In genomic region chr17:45986056-45986455, GRCh38 we compare ENCODE assay signal across 33 cellular contexts. TPM values are rescaled to one million over a fixed set of nuclear protein-coding genes. Genes with fewer than 3 reads are reported as not detected.
"Had no signal": no experiment of that assay in that cellular context is flagged by ENCODE, and none has a peak within 500 bp of the region (broad histone marks: within the 10 kb centered on the region; RNA-seq: fewer than 3 reads in every experiment).

No MANE protein-coding gene starts in this region.

- DNase-seq: activated CD4-positive, alpha-beta memory T cell treated with anti-CD3 and anti-CD28 coated beads, Interleukin-2, amount 10 ng/mL, durations not matched to agents 7 days and 5 days; activated CD4-positive, alpha-beta T cell treated with anti-CD3 and anti-CD28 coated beads for 1 hour; activated CD4-positive, alpha-beta T cell treated with anti-CD3 and anti-CD28 coated beads for 4 hours; activated CD4-positive, alpha-beta T cell treated with anti-CD3 and anti-CD28 coated beads, Interleukin-2, amount 10 ng/mL, durations not matched to agents 7 days and 5 days; activated CD4-positive, alpha-beta T cell treated with anti-CD3 and anti-CD28 coated beads, Interleukin-2, amount 50 U/mL, for 4 hours; activated CD8-positive, alpha-beta memory T cell treated with anti-CD3 and anti-CD28 coated beads, Interleukin-2, amount 50 U/mL, for 48 hours; activated effector memory CD4-positive, alpha-beta T cell treated with Interleukin-2 at 50 U/mL for 16 hours; activated gamma-delta T cell treated with Interleukin-2 at 50 U/mL for 16 hours; activated naive CD4-positive, alpha-beta T cell treated with anti-CD3 and anti-CD28 coated beads, Interleukin-2, amount 50 U/mL, for 16 hours; activated naive CD4-positive, alpha-beta T cell treated with Interleukin-2 at 50 U/mL for 16 hours; activated T-cell treated with anti-CD3 and anti-CD28 coated beads for 4 hours; activated T-cell treated with anti-CD3 and anti-CD28 coated beads, Interleukin-2, amount 50 U/mL, for 24 hours; activated T-cell treated with anti-CD3 and anti-CD28 coated beads, Interleukin-2, amount 50 U/mL, for 72 hours; amniotic stem cell; anterior cingulate cortex; brain microvascular endothelial cell; effector memory CD4-positive, alpha-beta T cell; endodermal cell; foreskin fibroblast; T-helper 2 cell had no signal

- H3K27me3 ChIP-seq: brain microvascular endothelial cell had no signal

- H3K27ac ChIP-seq: brain microvascular endothelial cell, VCaP had no signal

- H3K36me3 ChIP-seq: brain microvascular endothelial cell had no signal

- ATAC-seq: activated T-cell treated with anti-CD3 and anti-CD28 coated beads, Interleukin-2, amount 50 U/mL, for 72 hours; activated T-helper 17 cell treated with anti-CD3 and anti-CD28 coated beads, Interleukin-2, amount 50 U/mL, for 72 hours; esophagus mucosa; WTC11 had no signal

- FAIRE-seq: astrocyte, bronchial epithelial cell, colon, frontal cortex had no signal

RNA-seq across cellular contexts. Expression of gene STH, which starts 13.0 kb away (rescaled TPM):
- total RNA-seq: activated CD4-positive, alpha-beta memory T cell treated with anti-CD3 and anti-CD28 coated beads, Interleukin-2, amount 10 ng/mL, durations not matched to agents 7 days and 5 days; activated CD4-positive, alpha-beta T cell treated with anti-CD3 and anti-CD28 coated beads, Interleukin-2, amount 10 ng/mL, durations not matched to agents 7 days and 5 days; activated T-cell treated with anti-CD3 and anti-CD28 coated beads, Interleukin-2, amount 50 U/mL, for 72 hours; activated T-helper 17 cell treated with anti-CD3 and anti-CD28 coated beads, Interleukin-2, amount 50 U/mL, for 72 hours; astrocyte; bronchial epithelial cell; cardiac septum; dermis microvascular lymphatic vessel endothelial cell; endodermal cell; epithelial cell of proximal tubule; esophagus mucosa; T-helper 1 cell treated with Interleukin-12 subunit alpha and Interleukin-12 subunit beta and Interleukin-4 antibody, amounts not matched to agents 30 ng/mL and 1 ng/mL, for 36 hours; WTC11 had no signal
- polyA plus RNA-seq: adipose tissue had no signal
